ENCODE assay signal across 1 cellular context in the genomic region with DNA sequence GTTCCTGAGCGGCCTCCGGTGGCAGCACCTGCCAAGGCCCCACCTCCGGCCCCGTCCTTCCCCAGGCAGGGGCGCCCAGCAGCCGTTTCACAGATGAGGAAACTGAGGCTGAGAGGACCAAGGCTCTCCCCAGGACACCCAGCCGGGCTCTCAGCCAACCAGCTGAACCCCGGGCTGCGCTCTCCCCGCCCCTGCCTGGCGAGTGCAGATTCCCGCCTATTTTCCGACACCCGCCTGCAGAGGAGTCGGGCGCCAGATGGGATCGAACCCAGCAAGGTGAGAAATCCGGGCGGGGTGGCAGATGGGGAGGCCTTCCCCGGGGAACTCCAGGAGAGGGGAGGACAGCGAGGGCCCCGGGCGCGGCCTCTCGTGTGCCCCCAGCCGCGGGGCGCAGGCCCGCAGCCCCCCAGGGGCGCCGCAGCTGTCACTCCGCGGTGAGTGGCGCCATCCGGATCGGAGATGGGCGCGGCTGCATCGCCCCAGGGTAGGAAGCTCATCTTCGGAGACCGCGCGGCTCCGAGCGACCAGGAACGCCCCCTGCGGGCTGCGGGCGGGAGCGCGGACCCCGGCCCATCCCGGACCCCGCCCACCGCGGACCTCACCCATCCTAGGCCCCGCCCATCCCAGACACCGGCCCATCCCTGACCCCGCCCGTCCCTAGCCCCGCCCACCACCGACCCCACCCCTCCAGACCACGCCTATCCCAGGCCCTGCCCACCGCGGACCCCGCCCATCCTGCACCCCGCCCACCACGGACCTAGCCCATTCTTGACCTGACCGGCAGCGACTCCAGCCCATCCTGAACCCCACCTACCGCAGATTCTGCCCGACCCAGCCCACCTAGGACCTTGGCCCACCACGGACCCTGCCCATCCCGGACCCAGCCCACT.
TF ChIP-seq lines count a peak whose summit lies in the region.

No MANE protein-coding gene starts in this region.

TF ChIP-seq in GM12878, 131 proteins besides CTCF, POLR2A, EP300 and RAD21 (continued from another document):
- TF ChIP-seq, protein P1, sequence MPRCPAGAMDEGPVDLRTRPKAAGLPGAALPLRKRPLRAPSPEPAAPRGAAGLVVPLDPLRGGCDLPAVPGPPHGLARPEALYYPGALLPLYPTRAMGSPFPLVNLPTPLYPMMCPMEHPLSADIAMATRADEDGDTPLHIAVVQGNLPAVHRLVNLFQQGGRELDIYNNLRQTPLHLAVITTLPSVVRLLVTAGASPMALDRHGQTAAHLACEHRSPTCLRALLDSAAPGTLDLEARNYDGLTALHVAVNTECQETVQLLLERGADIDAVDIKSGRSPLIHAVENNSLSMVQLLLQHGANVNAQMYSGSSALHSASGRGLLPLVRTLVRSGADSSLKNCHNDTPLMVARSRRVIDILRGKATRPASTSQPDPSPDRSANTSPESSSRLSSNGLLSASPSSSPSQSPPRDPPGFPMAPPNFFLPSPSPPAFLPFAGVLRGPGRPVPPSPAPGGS (IDR thresholded peaks at IDR 0.05; ENCODE audit: borderline replicate concordance, insufficient read depth, low read depth, low read length, poor library complexity, severe bottlenecking) = no peak
- TF ChIP-seq, protein P2, sequence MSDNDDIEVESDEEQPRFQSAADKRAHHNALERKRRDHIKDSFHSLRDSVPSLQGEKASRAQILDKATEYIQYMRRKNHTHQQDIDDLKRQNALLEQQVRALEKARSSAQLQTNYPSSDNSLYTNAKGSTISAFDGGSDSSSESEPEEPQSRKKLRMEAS (IDR thresholded peaks at IDR 0.05; ENCODE audit: low read depth, low read length) = no peak
- no peak for TF ChIP-seq POLR2AphosphoS5 (IDR thresholded peaks at IDR 0.05; ENCODE audit: low read length)
